In the genomic region with DNA sequence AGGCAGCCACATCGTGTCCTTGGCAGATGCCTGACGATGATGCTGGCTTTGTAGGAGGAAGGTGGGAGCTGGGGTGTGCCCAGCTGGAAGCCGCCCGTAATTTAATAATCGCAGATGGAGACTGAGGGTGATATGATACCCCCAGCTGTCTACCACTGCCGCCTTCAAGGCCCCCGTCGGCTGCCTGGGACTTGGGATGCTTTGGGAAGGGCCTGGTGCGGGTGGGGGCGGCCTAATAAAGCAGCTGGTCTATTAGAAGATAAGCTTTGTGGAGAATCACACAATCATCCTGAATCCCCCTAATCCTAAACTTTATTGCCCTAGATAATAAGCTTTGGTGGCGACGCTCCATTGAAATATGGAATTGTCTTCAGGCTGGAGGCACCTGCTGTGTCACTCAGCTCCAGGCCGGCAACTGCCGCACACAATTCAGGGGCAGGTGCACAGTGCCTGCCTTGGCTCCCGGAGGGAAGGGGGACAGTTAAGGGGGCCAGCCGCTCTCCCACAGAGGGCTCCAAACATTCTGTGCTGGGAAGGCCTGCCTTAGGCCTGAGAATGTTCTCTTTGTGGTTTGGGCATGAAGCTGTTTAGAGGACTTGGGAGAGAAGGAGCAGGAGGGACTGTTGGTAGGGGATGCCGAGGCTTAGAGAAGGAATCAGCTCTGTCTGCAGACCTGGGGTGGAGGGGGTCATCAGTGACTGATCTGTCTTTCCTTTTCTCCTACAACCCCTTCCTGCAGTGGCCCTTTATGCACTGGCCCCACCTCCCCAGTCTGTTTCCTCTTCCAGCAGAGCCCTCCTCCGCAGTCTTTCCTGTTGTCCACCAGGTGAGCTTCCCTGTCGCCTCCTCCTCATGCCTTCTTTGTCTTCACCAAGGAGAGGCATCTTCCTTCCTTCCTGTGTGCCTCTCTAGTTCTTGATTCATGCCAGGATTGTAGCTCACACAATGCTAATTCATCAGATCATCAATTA, we compare ENCODE assay signal across 2 cellular contexts.
TF ChIP-seq lines count a peak whose summit lies in the region.

No MANE protein-coding gene starts in this region.

TF ChIP-seq in H1, 55 proteins besides CTCF, POLR2A, EP300 and RAD21:
- no peak for TF ChIP-seq HDAC2 (IDR thresholded peaks at IDR 0.05; ENCODE audit: borderline replicate concordance in 1 of 2, low read depth in 2 of 2, low read length in 2 of 2)
- no peak for TF ChIP-seq CHD1 (IDR thresholded peaks at IDR 0.05; ENCODE audit: low read depth, low read length)
- no peak for TF ChIP-seq PHF8 (conservative IDR thresholded peaks at IDR 0.05; ENCODE audit: low read depth, low read length)
- TF ChIP-seq BRCA1 (IDR thresholded peaks at IDR 0.05; ENCODE audit: low read depth, low read length), result no peak
- TF ChIP-seq CTBP2 (IDR thresholded peaks at IDR 0.05; ENCODE audit: borderline replicate concordance, insufficient read depth, insufficient read length, low read length), result no peak
- TF ChIP-seq SAP30 (IDR thresholded peaks at IDR 0.05; ENCODE audit: insufficient read depth, insufficient replicate concordance, low read length), result no peak
- no peak for TF ChIP-seq CEBPB (IDR thresholded peaks at IDR 0.05; ENCODE audit: low read depth, low read length)
- no peak for TF ChIP-seq YY1 (IDR thresholded peaks at IDR 0.05; ENCODE audit: low read depth, low read length)
- TF ChIP-seq, protein P1, sequence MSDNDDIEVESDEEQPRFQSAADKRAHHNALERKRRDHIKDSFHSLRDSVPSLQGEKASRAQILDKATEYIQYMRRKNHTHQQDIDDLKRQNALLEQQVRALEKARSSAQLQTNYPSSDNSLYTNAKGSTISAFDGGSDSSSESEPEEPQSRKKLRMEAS (IDR thresholded peaks at IDR 0.05), result no peak
- no peak for TF ChIP-seq FOSL1 (IDR thresholded peaks at IDR 0.05; ENCODE audit: insufficient read depth, low read depth, low read length)
- TF ChIP-seq SP1 (IDR thresholded peaks at IDR 0.05; ENCODE audit: low read depth, low read length), result no peak
- TF ChIP-seq TAF1 (IDR thresholded peaks at IDR 0.05; ENCODE audit: low read depth, low read length), result no peak
- TF ChIP-seq RNF2 (IDR thresholded peaks at IDR 0.05; ENCODE audit: borderline replicate concordance, low read depth, low read length, missing control alignments, poor library complexity, severe bottlenecking), result no peak

TF ChIP-seq in SK-N-SH treated with all-trans-retinoic acid at 6 μM for 48 hours, 23 proteins besides CTCF, POLR2A, EP300 and RAD21:
- TF ChIP-seq TCF4 (CRISPR knock-in tag; IDR thresholded peaks at IDR 0.05; ENCODE audit: borderline replicate concordance), result no peak
- TF ChIP-seq ESRRG (CRISPR knock-in tag; IDR thresholded peaks at IDR 0.05), result no peak
- no peak for TF ChIP-seq TOX (CRISPR knock-in tag; IDR thresholded peaks at IDR 0.05; ENCODE audit: borderline replicate concordance)
- no peak for TF ChIP-seq ZNF70 (CRISPR knock-in tag; IDR thresholded peaks at IDR 0.05)
- TF ChIP-seq ZC3H10 (CRISPR knock-in tag; IDR thresholded peaks at IDR 0.05), result no peak
